In the genomic region with DNA sequence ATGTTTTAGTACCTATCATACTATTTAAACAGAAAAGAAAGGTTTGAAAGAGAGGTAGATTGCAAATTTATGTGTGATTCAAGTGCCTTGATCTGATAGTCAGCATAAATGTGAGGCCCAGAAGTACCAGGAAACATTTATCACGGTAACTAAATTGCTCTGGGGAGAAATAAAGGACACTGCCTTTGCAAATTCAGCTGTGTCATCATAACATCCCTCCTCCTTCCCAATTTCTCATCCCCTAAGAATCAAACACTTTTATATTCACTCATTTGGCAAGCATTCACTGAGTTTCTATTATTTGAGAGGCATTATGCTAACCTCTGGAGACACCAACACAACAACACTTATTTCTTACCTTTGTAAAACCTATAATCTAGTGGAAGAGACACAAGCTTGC, we compare ENCODE assay signal across 1 cellular context.
TF ChIP-seq lines count a peak whose summit lies in the region.

No MANE protein-coding gene starts in this region.

TF ChIP-seq in GM23338, 12 proteins besides CTCF, POLR2A, EP300 and RAD21 (continued from another document):
- TF ChIP-seq, protein P1, sequence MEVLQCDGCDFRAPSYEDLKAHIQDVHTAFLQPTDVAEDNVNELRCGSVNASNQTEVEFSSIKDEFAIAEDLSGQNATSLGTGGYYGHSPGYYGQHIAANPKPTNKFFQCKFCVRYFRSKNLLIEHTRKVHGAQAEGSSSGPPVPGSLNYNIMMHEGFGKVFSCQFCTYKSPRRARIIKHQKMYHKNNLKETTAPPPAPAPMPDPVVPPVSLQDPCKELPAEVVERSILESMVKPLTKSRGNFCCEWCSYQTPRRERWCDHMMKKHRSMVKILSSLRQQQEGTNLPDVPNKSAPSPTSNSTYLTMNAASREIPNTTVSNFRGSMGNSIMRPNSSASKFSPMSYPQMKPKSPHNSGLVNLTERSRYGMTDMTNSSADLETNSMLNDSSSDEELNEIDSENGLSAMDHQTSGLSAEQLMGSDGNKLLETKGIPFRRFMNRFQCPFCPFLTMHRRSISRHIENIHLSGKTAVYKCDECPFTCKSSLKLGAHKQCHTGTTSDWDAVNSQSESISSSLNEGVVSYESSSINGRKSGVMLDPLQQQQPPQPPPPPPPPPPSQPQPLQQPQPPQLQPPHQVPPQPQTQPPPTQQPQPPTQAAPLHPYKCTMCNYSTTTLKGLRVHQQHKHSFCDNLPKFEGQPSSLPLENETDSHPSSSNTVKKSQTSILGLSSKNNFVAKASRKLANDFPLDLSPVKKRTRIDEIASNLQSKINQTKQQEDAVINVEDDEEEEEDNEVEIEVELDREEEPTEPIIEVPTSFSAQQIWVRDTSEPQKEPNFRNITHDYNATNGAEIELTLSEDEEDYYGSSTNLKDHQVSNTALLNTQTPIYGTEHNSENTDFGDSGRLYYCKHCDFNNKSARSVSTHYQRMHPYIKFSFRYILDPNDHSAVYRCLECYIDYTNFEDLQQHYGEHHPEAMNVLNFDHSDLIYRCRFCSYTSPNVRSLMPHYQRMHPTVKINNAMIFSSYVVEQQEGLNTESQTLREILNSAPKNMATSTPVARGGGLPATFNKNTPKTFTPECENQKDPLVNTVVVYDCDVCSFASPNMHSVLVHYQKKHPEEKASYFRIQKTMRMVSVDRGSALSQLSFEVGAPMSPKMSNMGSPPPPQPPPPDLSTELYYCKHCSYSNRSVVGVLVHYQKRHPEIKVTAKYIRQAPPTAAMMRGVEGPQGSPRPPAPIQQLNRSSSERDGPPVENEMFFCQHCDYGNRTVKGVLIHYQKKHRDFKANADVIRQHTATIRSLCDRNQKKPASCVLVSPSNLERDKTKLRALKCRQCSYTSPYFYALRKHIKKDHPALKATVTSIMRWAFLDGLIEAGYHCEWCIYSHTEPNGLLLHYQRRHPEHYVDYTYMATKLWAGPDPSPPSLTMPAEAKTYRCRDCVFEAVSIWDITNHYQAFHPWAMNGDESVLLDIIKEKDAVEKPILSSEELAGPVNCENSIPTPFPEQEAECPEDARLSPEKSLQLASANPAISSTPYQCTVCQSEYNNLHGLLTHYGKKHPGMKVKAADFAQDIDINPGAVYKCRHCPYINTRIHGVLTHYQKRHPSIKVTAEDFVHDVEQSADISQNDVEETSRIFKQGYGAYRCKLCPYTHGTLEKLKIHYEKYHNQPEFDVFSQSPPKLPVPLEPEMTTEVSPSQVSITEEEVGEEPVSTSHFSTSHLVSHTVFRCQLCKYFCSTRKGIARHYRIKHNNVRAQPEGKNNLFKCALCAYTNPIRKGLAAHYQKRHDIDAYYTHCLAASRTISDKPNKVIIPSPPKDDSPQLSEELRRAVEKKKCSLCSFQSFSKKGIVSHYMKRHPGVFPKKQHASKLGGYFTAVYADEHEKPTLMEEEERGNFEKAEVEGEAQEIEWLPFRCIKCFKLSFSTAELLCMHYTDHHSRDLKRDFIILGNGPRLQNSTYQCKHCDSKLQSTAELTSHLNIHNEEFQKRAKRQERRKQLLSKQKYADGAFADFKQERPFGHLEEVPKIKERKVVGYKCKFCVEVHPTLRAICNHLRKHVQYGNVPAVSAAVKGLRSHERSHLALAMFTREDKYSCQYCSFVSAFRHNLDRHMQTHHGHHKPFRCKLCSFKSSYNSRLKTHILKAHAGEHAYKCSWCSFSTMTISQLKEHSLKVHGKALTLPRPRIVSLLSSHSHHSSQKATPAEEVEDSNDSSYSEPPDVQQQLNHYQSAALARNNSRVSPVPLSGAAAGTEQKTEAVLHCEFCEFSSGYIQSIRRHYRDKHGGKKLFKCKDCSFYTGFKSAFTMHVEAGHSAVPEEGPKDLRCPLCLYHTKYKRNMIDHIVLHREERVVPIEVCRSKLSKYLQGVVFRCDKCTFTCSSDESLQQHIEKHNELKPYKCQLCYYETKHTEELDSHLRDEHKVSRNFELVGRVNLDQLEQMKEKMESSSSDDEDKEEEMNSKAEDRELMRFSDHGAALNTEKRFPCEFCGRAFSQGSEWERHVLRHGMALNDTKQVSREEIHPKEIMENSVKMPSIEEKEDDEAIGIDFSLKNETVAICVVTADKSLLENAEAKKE (CRISPR knock-in tag; IDR thresholded peaks at IDR 0.05), result no peak
- TF ChIP-seq ZNF331 (CRISPR knock-in tag; IDR thresholded peaks at IDR 0.05; ENCODE audit: low read depth), result no peak
